ENCODE assay signal across 1 cellular context in the genomic region with DNA sequence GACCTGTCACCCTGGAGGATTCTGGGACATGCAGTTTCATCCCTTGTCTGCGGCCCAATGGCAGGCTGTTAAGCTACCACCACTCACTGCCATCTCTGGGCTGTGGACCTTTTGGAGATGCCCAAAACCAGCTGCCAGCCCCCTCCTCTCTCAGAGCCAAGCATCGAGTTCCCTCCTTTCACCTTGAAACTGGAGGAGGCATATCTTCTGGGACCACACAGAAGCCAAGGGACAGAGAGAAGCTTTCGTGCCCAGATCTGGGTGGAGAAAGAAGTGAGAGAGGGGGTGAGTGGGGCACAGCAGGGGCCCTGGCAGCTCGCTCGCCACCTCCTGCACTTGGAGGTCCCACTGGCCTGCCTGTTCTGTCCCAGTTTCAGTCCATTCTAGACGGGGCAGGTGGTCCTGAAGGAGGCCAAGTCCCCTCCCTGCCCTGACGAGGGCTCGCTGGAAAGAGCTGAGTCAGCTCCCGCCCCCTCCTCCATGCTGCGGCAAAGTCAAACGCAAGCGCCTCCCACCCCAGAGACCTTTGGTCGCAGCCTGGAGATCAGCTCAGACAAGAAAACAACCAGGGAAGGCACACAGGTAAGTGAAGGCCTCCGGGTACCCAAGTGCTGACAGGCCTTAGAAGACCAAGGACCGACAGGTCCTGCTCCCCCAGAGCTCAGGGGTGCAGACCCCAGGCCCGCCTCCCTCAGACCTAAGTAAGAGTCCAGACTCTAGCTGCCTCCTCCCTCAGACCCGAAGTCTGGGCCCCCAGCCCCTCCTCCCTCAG.
TF ChIP-seq lines count a peak whose summit lies in the region.

No MANE protein-coding gene starts in this region.

TF ChIP-seq in K562, 482 proteins besides CTCF, POLR2A, EP300 and RAD21 (continued from another document and continues in another):
- TF ChIP-seq, protein P1, sequence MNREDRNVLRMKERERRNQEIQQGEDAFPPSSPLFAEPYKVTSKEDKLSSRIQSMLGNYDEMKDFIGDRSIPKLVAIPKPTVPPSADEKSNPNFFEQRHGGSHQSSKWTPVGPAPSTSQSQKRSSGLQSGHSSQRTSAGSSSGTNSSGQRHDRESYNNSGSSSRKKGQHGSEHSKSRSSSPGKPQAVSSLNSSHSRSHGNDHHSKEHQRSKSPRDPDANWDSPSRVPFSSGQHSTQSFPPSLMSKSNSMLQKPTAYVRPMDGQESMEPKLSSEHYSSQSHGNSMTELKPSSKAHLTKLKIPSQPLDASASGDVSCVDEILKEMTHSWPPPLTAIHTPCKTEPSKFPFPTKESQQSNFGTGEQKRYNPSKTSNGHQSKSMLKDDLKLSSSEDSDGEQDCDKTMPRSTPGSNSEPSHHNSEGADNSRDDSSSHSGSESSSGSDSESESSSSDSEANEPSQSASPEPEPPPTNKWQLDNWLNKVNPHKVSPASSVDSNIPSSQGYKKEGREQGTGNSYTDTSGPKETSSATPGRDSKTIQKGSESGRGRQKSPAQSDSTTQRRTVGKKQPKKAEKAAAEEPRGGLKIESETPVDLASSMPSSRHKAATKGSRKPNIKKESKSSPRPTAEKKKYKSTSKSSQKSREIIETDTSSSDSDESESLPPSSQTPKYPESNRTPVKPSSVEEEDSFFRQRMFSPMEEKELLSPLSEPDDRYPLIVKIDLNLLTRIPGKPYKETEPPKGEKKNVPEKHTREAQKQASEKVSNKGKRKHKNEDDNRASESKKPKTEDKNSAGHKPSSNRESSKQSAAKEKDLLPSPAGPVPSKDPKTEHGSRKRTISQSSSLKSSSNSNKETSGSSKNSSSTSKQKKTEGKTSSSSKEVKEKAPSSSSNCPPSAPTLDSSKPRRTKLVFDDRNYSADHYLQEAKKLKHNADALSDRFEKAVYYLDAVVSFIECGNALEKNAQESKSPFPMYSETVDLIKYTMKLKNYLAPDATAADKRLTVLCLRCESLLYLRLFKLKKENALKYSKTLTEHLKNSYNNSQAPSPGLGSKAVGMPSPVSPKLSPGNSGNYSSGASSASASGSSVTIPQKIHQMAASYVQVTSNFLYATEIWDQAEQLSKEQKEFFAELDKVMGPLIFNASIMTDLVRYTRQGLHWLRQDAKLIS (CRISPR knock-in tag; IDR thresholded peaks at IDR 0.05) = no peak
- TF ChIP-seq, protein P2, sequence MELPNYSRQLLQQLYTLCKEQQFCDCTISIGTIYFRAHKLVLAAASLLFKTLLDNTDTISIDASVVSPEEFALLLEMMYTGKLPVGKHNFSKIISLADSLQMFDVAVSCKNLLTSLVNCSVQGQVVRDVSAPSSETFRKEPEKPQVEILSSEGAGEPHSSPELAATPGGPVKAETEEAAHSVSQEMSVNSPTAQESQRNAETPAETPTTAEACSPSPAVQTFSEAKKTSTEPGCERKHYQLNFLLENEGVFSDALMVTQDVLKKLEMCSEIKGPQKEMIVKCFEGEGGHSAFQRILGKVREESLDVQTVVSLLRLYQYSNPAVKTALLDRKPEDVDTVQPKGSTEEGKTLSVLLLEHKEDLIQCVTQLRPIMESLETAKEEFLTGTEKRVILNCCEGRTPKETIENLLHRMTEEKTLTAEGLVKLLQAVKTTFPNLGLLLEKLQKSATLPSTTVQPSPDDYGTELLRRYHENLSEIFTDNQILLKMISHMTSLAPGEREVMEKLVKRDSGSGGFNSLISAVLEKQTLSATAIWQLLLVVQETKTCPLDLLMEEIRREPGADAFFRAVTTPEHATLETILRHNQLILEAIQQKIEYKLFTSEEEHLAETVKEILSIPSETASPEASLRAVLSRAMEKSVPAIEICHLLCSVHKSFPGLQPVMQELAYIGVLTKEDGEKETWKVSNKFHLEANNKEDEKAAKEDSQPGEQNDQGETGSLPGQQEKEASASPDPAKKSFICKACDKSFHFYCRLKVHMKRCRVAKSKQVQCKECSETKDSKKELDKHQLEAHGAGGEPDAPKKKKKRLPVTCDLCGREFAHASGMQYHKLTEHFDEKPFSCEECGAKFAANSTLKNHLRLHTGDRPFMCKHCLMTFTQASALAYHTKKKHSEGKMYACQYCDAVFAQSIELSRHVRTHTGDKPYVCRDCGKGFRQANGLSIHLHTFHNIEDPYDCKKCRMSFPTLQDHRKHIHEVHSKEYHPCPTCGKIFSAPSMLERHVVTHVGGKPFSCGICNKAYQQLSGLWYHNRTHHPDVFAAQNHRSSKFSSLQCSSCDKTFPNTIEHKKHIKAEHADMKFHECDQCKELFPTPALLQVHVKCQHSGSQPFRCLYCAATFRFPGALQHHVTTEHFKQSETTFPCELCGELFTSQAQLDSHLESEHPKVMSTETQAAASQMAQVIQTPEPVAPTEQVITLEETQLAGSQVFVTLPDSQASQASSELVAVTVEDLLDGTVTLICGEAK (IDR thresholded peaks at IDR 0.05) = no peak
- TF ChIP-seq, protein P2 (CRISPR knock-in tag; IDR thresholded peaks at IDR 0.05) = no peak
- TF ChIP-seq PHF21A (IDR thresholded peaks at IDR 0.05; ENCODE audit: borderline replicate concordance, low read depth) = no peak
- TF ChIP-seq, protein P3, sequence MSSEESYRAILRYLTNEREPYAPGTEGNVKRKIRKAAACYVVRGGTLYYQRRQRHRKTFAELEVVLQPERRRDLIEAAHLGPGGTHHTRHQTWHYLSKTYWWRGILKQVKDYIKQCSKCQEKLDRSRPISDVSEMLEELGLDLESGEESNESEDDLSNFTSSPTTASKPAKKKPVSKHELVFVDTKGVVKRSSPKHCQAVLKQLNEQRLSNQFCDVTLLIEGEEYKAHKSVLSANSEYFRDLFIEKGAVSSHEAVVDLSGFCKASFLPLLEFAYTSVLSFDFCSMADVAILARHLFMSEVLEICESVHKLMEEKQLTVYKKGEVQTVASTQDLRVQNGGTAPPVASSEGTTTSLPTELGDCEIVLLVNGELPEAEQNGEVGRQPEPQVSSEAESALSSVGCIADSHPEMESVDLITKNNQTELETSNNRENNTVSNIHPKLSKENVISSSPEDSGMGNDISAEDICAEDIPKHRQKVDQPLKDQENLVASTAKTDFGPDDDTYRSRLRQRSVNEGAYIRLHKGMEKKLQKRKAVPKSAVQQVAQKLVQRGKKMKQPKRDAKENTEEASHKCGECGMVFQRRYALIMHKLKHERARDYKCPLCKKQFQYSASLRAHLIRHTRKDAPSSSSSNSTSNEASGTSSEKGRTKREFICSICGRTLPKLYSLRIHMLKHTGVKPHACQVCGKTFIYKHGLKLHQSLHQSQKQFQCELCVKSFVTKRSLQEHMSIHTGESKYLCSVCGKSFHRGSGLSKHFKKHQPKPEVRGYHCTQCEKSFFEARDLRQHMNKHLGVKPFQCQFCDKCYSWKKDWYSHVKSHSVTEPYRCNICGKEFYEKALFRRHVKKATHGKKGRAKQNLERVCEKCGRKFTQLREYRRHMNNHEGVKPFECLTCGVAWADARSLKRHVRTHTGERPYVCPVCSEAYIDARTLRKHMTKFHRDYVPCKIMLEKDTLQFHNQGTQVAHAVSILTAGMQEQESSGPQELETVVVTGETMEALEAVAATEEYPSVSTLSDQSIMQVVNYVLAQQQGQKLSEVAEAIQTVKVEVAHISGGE (CRISPR knock-in tag; IDR thresholded peaks at IDR 0.05) = 0 out of 6 replicates have a peak, but pooled peaks of 1 of the 3 experiments have one; percentile 54
- TF ChIP-seq ZNF175 (CRISPR knock-in tag; IDR thresholded peaks at IDR 0.05; ENCODE audit: low read depth) = no peak
- TF ChIP-seq, protein P4, sequence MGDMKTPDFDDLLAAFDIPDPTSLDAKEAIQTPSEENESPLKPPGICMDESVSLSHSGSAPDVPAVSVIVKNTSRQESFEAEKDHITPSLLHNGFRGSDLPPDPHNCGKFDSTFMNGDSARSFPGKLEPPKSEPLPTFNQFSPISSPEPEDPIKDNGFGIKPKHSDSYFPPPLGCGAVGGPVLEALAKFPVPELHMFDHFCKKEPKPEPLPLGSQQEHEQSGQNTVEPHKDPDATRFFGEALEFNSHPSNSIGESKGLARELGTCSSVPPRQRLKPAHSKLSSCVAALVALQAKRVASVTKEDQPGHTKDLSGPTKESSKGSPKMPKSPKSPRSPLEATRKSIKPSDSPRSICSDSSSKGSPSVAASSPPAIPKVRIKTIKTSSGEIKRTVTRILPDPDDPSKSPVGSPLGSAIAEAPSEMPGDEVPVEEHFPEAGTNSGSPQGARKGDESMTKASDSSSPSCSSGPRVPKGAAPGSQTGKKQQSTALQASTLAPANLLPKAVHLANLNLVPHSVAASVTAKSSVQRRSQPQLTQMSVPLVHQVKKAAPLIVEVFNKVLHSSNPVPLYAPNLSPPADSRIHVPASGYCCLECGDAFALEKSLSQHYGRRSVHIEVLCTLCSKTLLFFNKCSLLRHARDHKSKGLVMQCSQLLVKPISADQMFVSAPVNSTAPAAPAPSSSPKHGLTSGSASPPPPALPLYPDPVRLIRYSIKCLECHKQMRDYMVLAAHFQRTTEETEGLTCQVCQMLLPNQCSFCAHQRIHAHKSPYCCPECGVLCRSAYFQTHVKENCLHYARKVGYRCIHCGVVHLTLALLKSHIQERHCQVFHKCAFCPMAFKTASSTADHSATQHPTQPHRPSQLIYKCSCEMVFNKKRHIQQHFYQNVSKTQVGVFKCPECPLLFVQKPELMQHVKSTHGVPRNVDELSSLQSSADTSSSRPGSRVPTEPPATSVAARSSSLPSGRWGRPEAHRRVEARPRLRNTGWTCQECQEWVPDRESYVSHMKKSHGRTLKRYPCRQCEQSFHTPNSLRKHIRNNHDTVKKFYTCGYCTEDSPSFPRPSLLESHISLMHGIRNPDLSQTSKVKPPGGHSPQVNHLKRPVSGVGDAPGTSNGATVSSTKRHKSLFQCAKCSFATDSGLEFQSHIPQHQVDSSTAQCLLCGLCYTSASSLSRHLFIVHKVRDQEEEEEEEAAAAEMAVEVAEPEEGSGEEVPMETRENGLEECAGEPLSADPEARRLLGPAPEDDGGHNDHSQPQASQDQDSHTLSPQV (IDR thresholded peaks at IDR 0.05) = peak; percentile 78
- no peak for TF ChIP-seq RUNX1 (IDR thresholded peaks at IDR 0.05; ENCODE audit: low read depth)
- TF ChIP-seq JUND (IDR thresholded peaks at IDR 0.05; ENCODE audit: borderline replicate concordance, low read depth, low read length) = peak; percentile 19; the same call in 1 of the 2 replicates
- no peak for TF ChIP-seq JUND (tag; IDR thresholded peaks at IDR 0.05; ENCODE audit: borderline replicate concordance, low read depth, low read length)
- peak; percentile 7 for TF ChIP-seq TBP (optimal IDR thresholded peaks at IDR 0.05; ENCODE audit: low read depth, low read length)
- 0 out of 2 replicates have a peak, but pooled peaks have one; percentile 27 for TF ChIP-seq GABPB1 (CRISPR knock-in tag; IDR thresholded peaks at IDR 0.05)
- TF ChIP-seq ZNF347 (CRISPR knock-in tag; IDR thresholded peaks at IDR 0.05; ENCODE audit: low read depth) = no peak
- TF ChIP-seq GTF2A2 (tag; IDR thresholded peaks at IDR 0.05) = no peak
- TF ChIP-seq BRCA1 (IDR thresholded peaks at IDR 0.05) = no peak
- no peak for TF ChIP-seq BRCA1 (CRISPR knock-in tag; IDR thresholded peaks at IDR 0.05)
- no peak for TF ChIP-seq LCOR (CRISPR knock-in tag; IDR thresholded peaks at IDR 0.05)
- TF ChIP-seq, protein P5, sequence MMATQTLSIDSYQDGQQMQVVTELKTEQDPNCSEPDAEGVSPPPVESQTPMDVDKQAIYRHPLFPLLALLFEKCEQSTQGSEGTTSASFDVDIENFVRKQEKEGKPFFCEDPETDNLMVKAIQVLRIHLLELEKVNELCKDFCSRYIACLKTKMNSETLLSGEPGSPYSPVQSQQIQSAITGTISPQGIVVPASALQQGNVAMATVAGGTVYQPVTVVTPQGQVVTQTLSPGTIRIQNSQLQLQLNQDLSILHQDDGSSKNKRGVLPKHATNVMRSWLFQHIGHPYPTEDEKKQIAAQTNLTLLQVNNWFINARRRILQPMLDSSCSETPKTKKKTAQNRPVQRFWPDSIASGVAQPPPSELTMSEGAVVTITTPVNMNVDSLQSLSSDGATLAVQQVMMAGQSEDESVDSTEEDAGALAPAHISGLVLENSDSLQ (IDR thresholded peaks at IDR 0.05) = peak; percentile 52
- TF ChIP-seq, protein P6, sequence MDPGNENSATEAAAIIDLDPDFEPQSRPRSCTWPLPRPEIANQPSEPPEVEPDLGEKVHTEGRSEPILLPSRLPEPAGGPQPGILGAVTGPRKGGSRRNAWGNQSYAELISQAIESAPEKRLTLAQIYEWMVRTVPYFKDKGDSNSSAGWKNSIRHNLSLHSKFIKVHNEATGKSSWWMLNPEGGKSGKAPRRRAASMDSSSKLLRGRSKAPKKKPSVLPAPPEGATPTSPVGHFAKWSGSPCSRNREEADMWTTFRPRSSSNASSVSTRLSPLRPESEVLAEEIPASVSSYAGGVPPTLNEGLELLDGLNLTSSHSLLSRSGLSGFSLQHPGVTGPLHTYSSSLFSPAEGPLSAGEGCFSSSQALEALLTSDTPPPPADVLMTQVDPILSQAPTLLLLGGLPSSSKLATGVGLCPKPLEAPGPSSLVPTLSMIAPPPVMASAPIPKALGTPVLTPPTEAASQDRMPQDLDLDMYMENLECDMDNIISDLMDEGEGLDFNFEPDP (CRISPR knock-in tag; IDR thresholded peaks at IDR 0.05) = no peak
- peak in 1 of 2 experiments; percentile 18; a peak in 1 of 4 replicates for TF ChIP-seq NRF1 (conservative IDR thresholded peaks at IDR 0.05 in 1 of 2, IDR thresholded peaks at IDR 0.05 in 1 of 2)
- TF ChIP-seq SP1 (CRISPR knock-in tag; IDR thresholded peaks at IDR 0.05) = 0 out of 2 replicates have a peak, but pooled peaks have one; percentile 36
- TF ChIP-seq FOXM1 (IDR thresholded peaks at IDR 0.05; ENCODE audit: low read depth) = no peak
- TF ChIP-seq FOXM1 (CRISPR knock-in tag; IDR thresholded peaks at IDR 0.05; ENCODE audit: low read depth) = no peak
- no peak for TF ChIP-seq CBX3 (IDR thresholded peaks at IDR 0.05; ENCODE audit: borderline replicate concordance in 1 of 2, low read length in 2 of 2)
- TF ChIP-seq ZNF121 (CRISPR knock-in tag; conservative IDR thresholded peaks at IDR 0.05) = no peak
- peak; percentile 76 for TF ChIP-seq MAFF (IDR thresholded peaks at IDR 0.05; ENCODE audit: low read length)
- TF ChIP-seq MAFG (tag; conservative IDR thresholded peaks at IDR 0.05) = peak; percentile 82
